Comparison of ENCODE assay signal across 1 cellular context in the genomic region with DNA sequence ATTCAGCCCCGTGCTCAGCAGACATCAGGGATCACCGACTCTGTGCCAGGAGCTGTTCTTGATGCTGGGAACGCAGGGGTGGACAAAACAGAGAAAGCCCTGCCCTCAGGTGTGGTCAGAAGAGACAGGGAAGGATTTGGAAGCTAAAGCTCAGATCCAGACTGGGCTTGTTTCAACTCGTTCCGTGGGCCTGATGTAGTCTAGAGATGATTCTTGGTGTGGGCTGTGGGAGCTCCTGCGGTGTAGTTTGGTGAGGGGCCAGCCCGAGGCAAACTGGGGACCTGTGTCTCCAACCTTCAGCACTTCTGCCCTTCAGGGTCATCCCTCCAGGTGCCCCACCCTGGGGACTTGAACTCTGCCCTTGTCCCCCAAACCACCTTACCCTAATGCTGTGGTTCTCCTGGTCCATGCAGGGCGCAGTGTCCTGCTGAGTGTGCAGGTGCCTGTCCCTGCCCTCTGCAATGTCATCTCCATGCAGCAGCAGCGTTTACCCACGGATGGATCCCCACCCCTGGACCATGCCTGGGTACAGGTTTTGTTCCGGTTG.
A peak's percentile ranks its signal among the peaks of the same experiment; 100 is the strongest.
TF ChIP-seq lines count a peak whose summit lies in the region.

No MANE protein-coding gene starts in this region.

TF ChIP-seq in HEK293, 187 proteins besides CTCF, POLR2A, EP300 and RAD21:
- TF ChIP-seq ZNF776 (tag by site-specific recombination; IDR thresholded peaks at IDR 0.05; ENCODE audit: borderline replicate concordance) (no peak), TRIM28 (IDR thresholded peaks at IDR 0.05; ENCODE audit: borderline replicate concordance, low read length) (0 out of 2 replicates have a peak, but pooled peaks have one; percentile 46), WT1 (tag by site-specific recombination; IDR thresholded peaks at IDR 0.05) (no peak), MEIS1 (CRISPR knock-in tag; IDR thresholded peaks at IDR 0.05; ENCODE audit: borderline replicate concordance) (no peak), ZNF146 (tag by site-specific recombination; IDR thresholded peaks at IDR 0.05) (no peak)
